In genomic region chr15:84781505-84781904, GRCh38 we compare ENCODE assay signal across 18 cellular contexts. TPM values are rescaled to one million over a fixed set of nuclear protein-coding genes. Genes with fewer than 3 reads are reported as not detected.
DNase-seq lines count a peak whose midpoint lies in the region; ATAC-seq and TF ChIP-seq lines count a peak whose summit lies in the region.
"Had no signal": no experiment of that assay in that cellular context is flagged by ENCODE, and none has a peak within 500 bp of the region (broad histone marks: within the 10 kb centered on the region; RNA-seq: fewer than 3 reads in every experiment).

No MANE protein-coding gene starts in this region.

- CTCF ChIA-PET in AG04450 (lab: Charles Lee) = interaction anchor here (0.6 to 0.7 kb wide), 2 partner anchors 192 to 194 kb away, joined by 4 to 5 read pairs; no protein-coding TSS in a partner anchor

- H3K4me3 ChIP-seq in AG04450 (ENCODE audit: low read depth, low read length) (no peak overlapping the region), osteoblast (ENCODE audit: insufficient read depth, low read length) (no peak overlapping the region)
- H3K4me3 ChIP-seq: BLaER1 treated with 17β-estradiol and CSF1 and Interleukin-3, amounts not matched to agents 10 nM and 100 nM had no signal

- peaks cover 84% of the 10 kb centered on the region for H3K79me2 ChIP-seq in osteoblast (ENCODE audit: insufficient read depth, low read length)

- no peaks in the 10 kb centered on the region for H3K9me3 ChIP-seq in AG04450 (ENCODE audit: control insufficient read depth, insufficient read depth, low read length)
- H3K9me3 ChIP-seq in osteoblast (ENCODE audit: low read depth, low read length) = no peaks in the 10 kb centered on the region
- H3K9me3 ChIP-seq: BLaER1 treated with 17β-estradiol and CSF1 and Interleukin-3, amounts not matched to agents 10 nM and 100 nM; SK-N-SH had no signal

- no peaks in the 10 kb centered on the region for H3K4me1 ChIP-seq in osteoblast (ENCODE audit: insufficient read depth, low read length)

- peak; percentile 13 for DNase-seq in AG04450 (ENCODE audit: low read depth, low spot score)
- DNase-seq in EH (ENCODE audit: low read depth) = peak; percentile 10
- DNase-seq in fibroblast of gingiva (ENCODE audit: low read depth) = peak; percentile 76
- DNase-seq in osteoblast (ENCODE audit: insufficient read length, low spot score, missing footprints) = peak; percentile 53
- no peak for DNase-seq in NCI-H2227 treated with DMSO at 0.1 percent for 48 hours (lab: John Stamatoyannopoulos, UW)
- DNase-seq in activated T-cell treated with anti-CD3 and anti-CD28 coated beads for 4 hours = no peak
- DNase-seq: GF-D8, HFFc6, Kasumi-1, NCI-H1105, NCI-H1694, NCI-H345, NCI-H526, SHP77, SK-N-SH had no signal

- peaks cover 23% of the 10 kb centered on the region for H4K20me1 ChIP-seq in osteoblast (ENCODE audit: insufficient read depth, low read length)

- POLR2A ChIA-PET in AG04450 (lab: Yijun Ruan, JAX) = no interaction called here

- H3K27me3 ChIP-seq in AG04450 (ENCODE audit: control insufficient read depth, insufficient read depth, low read length) = no peaks in the 10 kb centered on the region
- H3K27me3 ChIP-seq in osteoblast (ENCODE audit: insufficient read depth, low read length) = no peaks in the 10 kb centered on the region
- H3K27me3 ChIP-seq: BLaER1 treated with 17β-estradiol and CSF1 and Interleukin-3, amounts not matched to agents 10 nM and 100 nM had no signal

- no peak overlapping the region for H2AFZ ChIP-seq in osteoblast (ENCODE audit: low read length)

- ATAC-seq in GM21423 (IDR thresholded peaks at IDR 0.05; ENCODE audit: unreplicated experiment) = no peak

- TF ChIP-seq CTCF in AG04450 (IDR thresholded peaks at IDR 0.05; ENCODE audit: low read depth, low read length) = no peak
- TF ChIP-seq CTCF in osteoblast (IDR thresholded peaks at IDR 0.05; ENCODE audit: extremely low read depth, low read depth, low read length) = no peak

- H3K27ac ChIP-seq in AG04450 (ENCODE audit: low read depth, low read length) (no peak overlapping the region), osteoblast (ENCODE audit: low read depth, low read length) (no peak overlapping the region)
- H3K27ac ChIP-seq: BLaER1 treated with 17β-estradiol and CSF1 and Interleukin-3, amounts not matched to agents 10 nM and 100 nM had no signal

- no peak overlapping the region for H3K4me2 ChIP-seq in osteoblast (ENCODE audit: insufficient read depth, low read length)
- H3K4me2 ChIP-seq: BLaER1 treated with 17β-estradiol and CSF1 and Interleukin-3, amounts not matched to agents 10 nM and 100 nM; SK-N-SH had no signal

- H3K36me3 ChIP-seq in osteoblast (ENCODE audit: insufficient read depth, low read length) = peaks cover 37% of the 10 kb centered on the region

RNA-seq across cellular contexts. Expression of gene ZNF592, which starts 33.1 kb away (rescaled TPM):
- 6.2 and 6.9 TPM in 2 replicates for polyA plus RNA-seq in AG04450 (2011; rRNA removed)
- polyA minus RNA-seq in AG04450 (2011; rRNA and poly(A)+ RNA removed) = 10.3 and 12.7 TPM in 2 replicates
- 11.2 and 12.4 TPM in 2 replicates for total RNA-seq in osteoblast

RNA-seq across cellular contexts. Expression of gene ALPK3, which starts 35.7 kb away (rescaled TPM):
- 0.04 and 0.09 TPM in 2 replicates for polyA plus RNA-seq in AG04450 (2011; rRNA removed)
- polyA minus RNA-seq in AG04450 (2011; rRNA and poly(A)+ RNA removed) = 0.09 and 0.13 TPM in 2 replicates
- 0.36 and 0.59 TPM in 2 replicates for total RNA-seq in osteoblast
- polyA plus RNA-seq: IgD-negative memory B cell had no signal

Comparison
In these comparisons a context has a peak if more than half of its experiments do, and no peak if none do; other contexts are left out.
1. DNase-seq: peak in AG04450 (single experiment), EH (single experiment), fibroblast of gingiva (single experiment) and osteoblast (single experiment); none in NCI-H2227 treated with DMSO at 0.1 percent for 48 hours (single experiment) and activated T-cell treated with anti-CD3 and anti-CD28 coated beads for 4 hours (single experiment).